10 cellular contexts compared by ENCODE assay signal in the genomic region with DNA sequence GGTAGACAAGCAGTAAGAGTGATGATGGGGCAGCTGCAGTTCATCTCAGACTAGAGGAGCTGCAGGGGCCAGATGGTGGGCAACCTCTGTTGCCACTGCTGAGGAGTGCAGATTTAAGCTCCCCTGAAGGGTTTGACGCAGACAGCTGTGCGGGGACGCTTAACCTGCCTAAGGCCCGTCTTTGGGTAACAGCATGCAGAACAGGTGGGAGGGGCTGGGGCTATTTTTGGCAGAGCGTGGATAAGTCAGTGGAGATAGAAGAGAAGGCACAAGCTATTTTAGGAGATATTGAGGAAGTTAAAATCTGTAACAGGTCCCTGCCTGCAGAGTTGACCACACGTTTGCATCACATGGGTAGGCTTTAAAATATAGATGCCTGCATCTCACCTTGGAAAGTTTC. TPM values are rescaled to one million over a fixed set of nuclear protein-coding genes. Genes with fewer than 3 reads are reported as not detected.
DNase-seq lines count a peak whose midpoint lies in the region; ATAC-seq and TF ChIP-seq lines count a peak whose summit lies in the region.
"Had no signal": no experiment of that assay in that cellular context is flagged by ENCODE, and none has a peak within 500 bp of the region (broad histone marks: within the 10 kb centered on the region; RNA-seq: fewer than 3 reads in every experiment).

No MANE protein-coding gene starts in this region.

- peak overlapping the region; percentile 22 for H3K4me3 Mint-ChIP-seq in CD4-positive, alpha-beta T cell

- H3K27me3 Mint-ChIP-seq in CD4-positive, alpha-beta T cell, result no peaks in the 10 kb centered on the region

- no TSS peak for BruUV-seq in OCI-LY7 (replicated peaks; lab: Mats Ljungman, UMichigan)

- POLR2A ChIA-PET in CD4-positive, alpha-beta T cell (lab: Charles Lee), result no interaction called here
- POLR2A ChIA-PET in OCI-LY7 (lab: Charles Lee), result no interaction called here

- H4K20me1 ChIP-seq in OCI-LY7 (ENCODE audit: insufficient read depth, low read length), result 0 out of 2 replicates have a peak, but pooled peaks cover 5% of the 10 kb centered on the region

- ATAC-seq in CD4-positive, alpha-beta T cell (ENCODE audit: poor library complexity), result no peak
- ATAC-seq in GM21423 (IDR thresholded peaks at IDR 0.05; ENCODE audit: unreplicated experiment), result peak; percentile 23

- H3K36me3 Mint-ChIP-seq in CD4-positive, alpha-beta T cell (ENCODE audit: low read depth), result peaks cover 41% of the 10 kb centered on the region

- H3K4me3 ChIP-seq in OCI-LY7 (ENCODE audit: low read depth, low read length, poor library complexity, severe bottlenecking) (peak overlapping the region; percentile 25), right atrium auricular region (no peak overlapping the region)

- H3K9me2 ChIP-seq in OCI-LY7 (ENCODE audit: insufficient read depth, low read length), result no peaks in the 10 kb centered on the region

- CTCF ChIA-PET in CD4-positive, alpha-beta T cell (lab: Charles Lee), result no interaction called here
- CTCF ChIA-PET in OCI-LY7 (lab: Charles Lee; ENCODE audit: unreplicated experiment), result no interaction called here

- DNase-seq in CD4-positive, alpha-beta T cell, result no peak
- peak; percentile 84 for DNase-seq in OCI-LY7 (ENCODE audit: low spot score)
- DNase-seq in right atrium auricular region (ENCODE audit: low spot score), result no peak
- DNase-seq in foreskin melanocyte, result no peak
- no peak for DNase-seq in NCI-H2227 treated with DMSO at 0.1 percent for 48 hours (lab: John Stamatoyannopoulos, UW)
- no peak for DNase-seq in NCI-H748 treated with DMSO at 0.1 percent for 48 hours (lab: John Stamatoyannopoulos, UW)
- no peak for DNase-seq in NCI-H510A (lab: John Stamatoyannopoulos, UW)
- DNase-seq: Caco-2, NCI-H69 had no signal

- intact Hi-C loops in CD4-positive, alpha-beta T cell (cut with DNase I, micrococcal nuclease), result no loop called here
- intact Hi-C loops in OCI-LY7 (cut with micrococcal nuclease; ENCODE audit: unreplicated experiment), result no loop called here

- peak overlapping the region; percentile 76 for H3K4me2 ChIP-seq in OCI-LY7 (ENCODE audit: low read length)

- no peaks in the 10 kb centered on the region for H3K27me3 ChIP-seq in CD4-positive, alpha-beta T cell (ENCODE audit: control insufficient read depth, insufficient read depth, low read length)
- H3K27me3 ChIP-seq in right atrium auricular region, result no peaks in the 10 kb centered on the region

- TF ChIP-seq CTCF in CD4-positive, alpha-beta T cell (IDR thresholded peaks at IDR 0.05), result no peak
- no peak for TF ChIP-seq CTCF in OCI-LY7 (conservative IDR thresholded peaks at IDR 0.05; ENCODE audit: low read length)
- no peak for TF ChIP-seq CTCF in right atrium auricular region (IDR thresholded peaks at IDR 0.05)

- H3K4me1 ChIP-seq in OCI-LY7 (ENCODE audit: insufficient read depth, low read length, poor library complexity, severe bottlenecking) (peaks cover 61% of the 10 kb centered on the region), right atrium auricular region (peaks cover 0 to 89% of the 10 kb centered on the region in 2 donors)

- no peaks in the 10 kb centered on the region for H3K9me3 ChIP-seq in CD4-positive, alpha-beta T cell (ENCODE audit: control insufficient read depth, low read length)
- H3K9me3 ChIP-seq in OCI-LY7 (ENCODE audit: low read length), result no peaks in the 10 kb centered on the region
- no peaks in the 10 kb centered on the region for H3K9me3 ChIP-seq in right atrium auricular region
- H3K9me3 ChIP-seq: Caco-2 had no signal

- no peaks in the 10 kb centered on the region for H3K9me3 Mint-ChIP-seq in CD4-positive, alpha-beta T cell

- H2AFZ ChIP-seq in OCI-LY7 (ENCODE audit: low read length), result no peak overlapping the region

- H3K27ac ChIP-seq in CD4-positive, alpha-beta T cell (ENCODE audit: low read depth, low read length), result no peak overlapping the region
- H3K27ac ChIP-seq in OCI-LY7 (ENCODE audit: low read depth, low read length, poor library complexity, severe bottlenecking) (peak overlapping the region; percentile 67), right atrium auricular region (peak overlapping the region; percentile 67 to 76)

- H3K27ac Mint-ChIP-seq in CD4-positive, alpha-beta T cell, result peak overlapping the region; percentile 76

- peaks cover 85% of the 10 kb centered on the region for H3K79me2 ChIP-seq in OCI-LY7 (ENCODE audit: insufficient read depth, low read depth, low read length)

- H3K4me1 Mint-ChIP-seq in CD4-positive, alpha-beta T cell (ENCODE audit: low read depth), result peaks cover 89% of the 10 kb centered on the region

- H3K36me3 ChIP-seq in OCI-LY7 (ENCODE audit: insufficient read depth, low read length) (peaks cover 32% of the 10 kb centered on the region), right atrium auricular region (peaks cover 4% of the 10 kb centered on the region)

RNA-seq across cellular contexts. Expression of a gene that starts 10.5 kb away (rescaled TPM):
- total RNA-seq in CD4-positive, alpha-beta T cell, result 100 to 1,000 TPM; 170 to 184 TPM
- 80.7 and 92.3 TPM in 2 replicates for total RNA-seq in OCI-LY7 (2014; rRNA removed; shearing (Covaris generic))
- total RNA-seq in OCI-LY7 (2022) (117 and 119 TPM in 2 replicates), right atrium auricular region (100 to 1,000 TPM; 234 to 282 TPM)

RNA-seq across cellular contexts. Expression of a gene that starts 50.2 kb away (rescaled TPM):
- not detected for total RNA-seq in CD4-positive, alpha-beta T cell
- total RNA-seq in OCI-LY7 (2014; rRNA removed; shearing (Covaris generic)), result not detected in 2 replicates
- not detected in 2 replicates for total RNA-seq in OCI-LY7 (2022)
- total RNA-seq in right atrium auricular region, result 1 to 10 TPM in 1 of 2 donors, under 1 TPM in 1; 0.51 to 1.3 TPM
